ENCODE assay signal across 8 cellular contexts in genomic region chr5:170572453-170572852, GRCh38.
DNase-seq lines count a peak whose midpoint lies in the region; ATAC-seq and TF ChIP-seq lines count a peak whose summit lies in the region.

No MANE protein-coding gene starts in this region.

- 15% methylated on average over 6 of the region's 7 CpGs for WGBS in mammary epithelial cell (ENCODE audit: low coverage, missing lambda C conversion rate)

- no peaks in the 10 kb centered on the region for H3K9me3 Mint-ChIP-seq in MCF 10A (ENCODE audit: unreplicated experiment)
- peaks cover 7% of the 10 kb centered on the region for H3K9me3 Mint-ChIP-seq in activated naive CD8-positive, alpha-beta T cell treated with anti-CD3 and anti-CD28 coated beads, Interleukin-2, amount 50 U/mL, for 24 hours
- H3K9me3 Mint-ChIP-seq in stimulated activated memory B cell treated with anti-CD40 and anti-IgM and Interleukin-4, amounts not matched to agents 10 μg/mL and 1 μg/mL and 100 μg/mL, for 72 hours = no peaks in the 10 kb centered on the region

- no peak for TF ChIP-seq CTCF in mammary epithelial cell (conservative IDR thresholded peaks at IDR 0.05 in 1 of 2, IDR thresholded peaks at IDR 0.05 in 1 of 2; ENCODE audit: extremely low read depth in 1 of 2, insufficient read depth in 1 of 2, low read depth in 1 of 2, low read length in 2 of 2)
- no peak for TF ChIP-seq CTCF in MCF 10A (IDR thresholded peaks at IDR 0.05; ENCODE audit: unreplicated experiment)

- CTCF ChIA-PET in mammary epithelial cell (lab: Charles Lee; ENCODE audit: low non-redundant PET) = no interaction called here
- CTCF ChIA-PET in MCF 10A (lab: Yijun Ruan, JAX) = interaction anchor here (0.6 to 1.8 kb wide), 2 partner anchors 15 to 121 kb away, joined by 3 to 4 read pairs; no protein-coding TSS in a partner anchor

- H3K4me1 Mint-ChIP-seq in MCF 10A (ENCODE audit: insufficient read depth, unreplicated experiment) = peaks cover 5% of the 10 kb centered on the region
- peaks cover 22% of the 10 kb centered on the region for H3K4me1 Mint-ChIP-seq in activated naive CD8-positive, alpha-beta T cell treated with anti-CD3 and anti-CD28 coated beads, Interleukin-2, amount 50 U/mL, for 24 hours
- peaks cover 6% of the 10 kb centered on the region for H3K4me1 Mint-ChIP-seq in stimulated activated memory B cell treated with anti-CD40 and anti-IgM and Interleukin-4, amounts not matched to agents 10 μg/mL and 1 μg/mL and 100 μg/mL, for 72 hours
- peaks cover 14% of the 10 kb centered on the region for H3K4me1 Mint-ChIP-seq in T-helper 17 cell

- H3K36me3 Mint-ChIP-seq in MCF 10A (ENCODE audit: insufficient read depth, unreplicated experiment) = no peaks in the 10 kb centered on the region
- H3K36me3 Mint-ChIP-seq in activated naive CD8-positive, alpha-beta T cell treated with anti-CD3 and anti-CD28 coated beads, Interleukin-2, amount 50 U/mL, for 24 hours (ENCODE audit: low read depth) = no peaks in the 10 kb centered on the region
- no peaks in the 10 kb centered on the region for H3K36me3 Mint-ChIP-seq in stimulated activated memory B cell treated with anti-CD40 and anti-IgM and Interleukin-4, amounts not matched to agents 10 μg/mL and 1 μg/mL and 100 μg/mL, for 72 hours
- no peaks in the 10 kb centered on the region for H3K36me3 Mint-ChIP-seq in T-helper 17 cell (ENCODE audit: low read depth)

- in situ Hi-C loops in mammary epithelial cell (cut with MboI; ENCODE audit: low sequenced_read_pairs in 2 of 2) = no loop called here

- H3K9me3 ChIP-seq in mammary epithelial cell (replicated peaks; ENCODE audit: insufficient read depth, low read length) (no peaks in the 10 kb centered on the region), T-helper 17 cell (ENCODE audit: control insufficient read depth, low read length, poor library complexity, severe bottlenecking) (peaks cover 3% of the 10 kb centered on the region)

- no peak overlapping the region for H3K27ac ChIP-seq in mammary epithelial cell (ENCODE audit: insufficient read depth, low read depth, low read length)

- H3K27me3 Mint-ChIP-seq in MCF 10A (ENCODE audit: insufficient read depth, unreplicated experiment) = peaks cover 63% of the 10 kb centered on the region
- H3K27me3 Mint-ChIP-seq in activated naive CD8-positive, alpha-beta T cell treated with anti-CD3 and anti-CD28 coated beads, Interleukin-2, amount 50 U/mL, for 24 hours = peaks cover 69% of the 10 kb centered on the region
- H3K27me3 Mint-ChIP-seq in stimulated activated memory B cell treated with anti-CD40 and anti-IgM and Interleukin-4, amounts not matched to agents 10 μg/mL and 1 μg/mL and 100 μg/mL, for 72 hours = peaks cover 46% of the 10 kb centered on the region
- H3K27me3 Mint-ChIP-seq in T-helper 17 cell = peaks cover 54% of the 10 kb centered on the region

- H3K27ac Mint-ChIP-seq in MCF 10A (ENCODE audit: low read depth, unreplicated experiment) = no peak overlapping the region
- H3K27ac Mint-ChIP-seq in activated naive CD8-positive, alpha-beta T cell treated with anti-CD3 and anti-CD28 coated beads, Interleukin-2, amount 50 U/mL, for 24 hours = peak overlapping the region; percentile 33
- no peak overlapping the region for H3K27ac Mint-ChIP-seq in stimulated activated memory B cell treated with anti-CD40 and anti-IgM and Interleukin-4, amounts not matched to agents 10 μg/mL and 1 μg/mL and 100 μg/mL, for 72 hours
- no peak overlapping the region for H3K27ac Mint-ChIP-seq in T-helper 17 cell

- H3K79me2 ChIP-seq in mammary epithelial cell (ENCODE audit: insufficient read depth, low read length) = no peaks in the 10 kb centered on the region

- H3K4me2 ChIP-seq in mammary epithelial cell (ENCODE audit: insufficient read depth, low read depth, low read length) = no peak overlapping the region

- DNase-seq in mammary epithelial cell (peak; percentile 18), MCF 10A (ENCODE audit: unreplicated experiment) (no peak), T-helper 17 cell (no peak), SIG-M5 treated with dmso at 0.1 percent for 504 hours (lab: John Stamatoyannopoulos, UW; ENCODE audit: unreplicated experiment) (no peak), cerebellum (ENCODE audit: low spot score) (no peak)
- DNase-seq in activated naive CD8-positive, alpha-beta T cell treated with anti-CD3 and anti-CD28 coated beads, Interleukin-2, amount 50 U/mL, for 24 hours = peak; percentile 64

- no peaks in the 10 kb centered on the region for H4K20me1 ChIP-seq in mammary epithelial cell (ENCODE audit: insufficient read depth, low read length)

- ATAC-seq in HG03457 (IDR thresholded peaks at IDR 0.05; ENCODE audit: unreplicated experiment) = peak; percentile 91
- peak; percentile 97 for ATAC-seq in activated naive CD8-positive, alpha-beta T cell treated with anti-CD3 and anti-CD28 coated beads, Interleukin-2, amount 50 U/mL, for 24 hours
- peak; percentile 67 for ATAC-seq in stimulated activated memory B cell treated with anti-CD40 and anti-IgM and Interleukin-4, amounts not matched to agents 10 μg/mL and 1 μg/mL and 100 μg/mL, for 72 hours
- no peak for ATAC-seq in T-helper 17 cell

- no peak overlapping the region for H3K4me3 ChIP-seq in mammary epithelial cell (replicated peaks in 1 of 3; ENCODE audit: insufficient read depth in 1 of 3, low read depth in 2 of 3, low read length in 3 of 3)

- no peak overlapping the region for H3K9ac ChIP-seq in mammary epithelial cell (ENCODE audit: insufficient read depth, low read length)

- H3K4me3 Mint-ChIP-seq in MCF 10A (ENCODE audit: unreplicated experiment) (no peak overlapping the region), T-helper 17 cell (no peak overlapping the region)
- no peak overlapping the region for H3K4me3 Mint-ChIP-seq in activated naive CD8-positive, alpha-beta T cell treated with anti-CD3 and anti-CD28 coated beads, Interleukin-2, amount 50 U/mL, for 24 hours
- H3K4me3 Mint-ChIP-seq in stimulated activated memory B cell treated with anti-CD40 and anti-IgM and Interleukin-4, amounts not matched to agents 10 μg/mL and 1 μg/mL and 100 μg/mL, for 72 hours = no peak overlapping the region

- POLR2A ChIA-PET in MCF 10A (lab: Yijun Ruan, JAX) = interaction anchor here (0.7 to 1.1 kb wide), 2 partner anchors 10 to 44 kb away, joined by 3 to 4 read pairs; no protein-coding TSS in a partner anchor

- no peaks in the 10 kb centered on the region for H3K36me3 ChIP-seq in mammary epithelial cell (ENCODE audit: insufficient read depth, low read length)

- dilution Hi-C loops in mammary epithelial cell (cut with HindIII; ENCODE audit: low sequenced_read_pairs) = no loop called here

- no peak overlapping the region for H2AFZ ChIP-seq in mammary epithelial cell (ENCODE audit: low read depth, low read length)

- peaks cover 14% of the 10 kb centered on the region for H3K27me3 ChIP-seq in mammary epithelial cell (ENCODE audit: insufficient read depth, low read length)

- no peaks in the 10 kb centered on the region for H3K4me1 ChIP-seq in mammary epithelial cell (ENCODE audit: insufficient read depth, low read length)

- no TSS peak for BruUV-seq in mammary epithelial cell (replicated peaks; lab: Mats Ljungman, UMichigan)
- no TSS peak for BruUV-seq in MCF 10A (replicated peaks; lab: Mats Ljungman, UMichigan)

- intact Hi-C loops in mammary epithelial cell (cut with micrococcal nuclease) (no loop called here), MCF 10A (cut with micrococcal nuclease) (loop anchor here (5.0 kb wide), 1 partner anchor 135 kb away; no protein-coding TSS in a partner anchor)

Comparison
In these comparisons a context has a peak if more than half of its experiments do, and no peak if none do; other contexts are left out.
1. DNase-seq: peak in mammary epithelial cell (single experiment) and activated naive CD8-positive, alpha-beta T cell treated with anti-CD3 and anti-CD28 coated beads, Interleukin-2, amount 50 U/mL, for 24 hours (single experiment); none in MCF 10A (single experiment), T-helper 17 cell (0 of 3), SIG-M5 treated with dmso at 0.1 percent for 504 hours (single experiment) and cerebellum (single experiment).